Comparison of ENCODE assay signal across 1 cellular context in the genomic region with DNA sequence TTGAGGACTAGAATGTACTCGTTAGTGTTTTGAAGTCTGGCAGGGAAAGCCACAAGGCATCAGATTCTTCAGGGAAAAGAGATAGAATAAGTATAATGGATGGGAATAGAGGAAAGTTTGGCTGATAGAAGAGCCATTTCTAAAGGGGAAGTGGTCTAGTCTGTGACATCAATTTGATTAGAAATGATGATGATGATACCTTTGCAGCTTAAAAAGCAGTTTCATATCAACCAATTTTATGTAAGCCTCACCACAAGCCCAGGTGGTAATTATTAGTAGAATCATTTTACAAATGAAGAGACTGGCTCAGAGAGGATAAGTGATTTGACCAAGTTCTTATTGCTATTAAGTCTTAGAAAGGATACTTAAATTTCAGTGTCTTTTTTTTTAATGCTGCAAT.
A peak's percentile ranks its signal among the peaks of the same experiment; 100 is the strongest.
TF ChIP-seq lines count a peak whose summit lies in the region.

No MANE protein-coding gene starts in this region.

TF ChIP-seq in GM12878, 131 proteins besides CTCF, POLR2A, EP300 and RAD21 (continued from another document and continues in another):
- TF ChIP-seq, protein P1, sequence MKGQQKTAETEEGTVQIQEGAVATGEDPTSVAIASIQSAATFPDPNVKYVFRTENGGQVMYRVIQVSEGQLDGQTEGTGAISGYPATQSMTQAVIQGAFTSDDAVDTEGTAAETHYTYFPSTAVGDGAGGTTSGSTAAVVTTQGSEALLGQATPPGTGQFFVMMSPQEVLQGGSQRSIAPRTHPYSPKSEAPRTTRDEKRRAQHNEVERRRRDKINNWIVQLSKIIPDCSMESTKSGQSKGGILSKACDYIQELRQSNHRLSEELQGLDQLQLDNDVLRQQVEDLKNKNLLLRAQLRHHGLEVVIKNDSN (IDR thresholded peaks at IDR 0.05; ENCODE audit: borderline replicate concordance, extremely low read length, insufficient read depth, low read depth, low read length), result no peak
- TF ChIP-seq, protein P2, sequence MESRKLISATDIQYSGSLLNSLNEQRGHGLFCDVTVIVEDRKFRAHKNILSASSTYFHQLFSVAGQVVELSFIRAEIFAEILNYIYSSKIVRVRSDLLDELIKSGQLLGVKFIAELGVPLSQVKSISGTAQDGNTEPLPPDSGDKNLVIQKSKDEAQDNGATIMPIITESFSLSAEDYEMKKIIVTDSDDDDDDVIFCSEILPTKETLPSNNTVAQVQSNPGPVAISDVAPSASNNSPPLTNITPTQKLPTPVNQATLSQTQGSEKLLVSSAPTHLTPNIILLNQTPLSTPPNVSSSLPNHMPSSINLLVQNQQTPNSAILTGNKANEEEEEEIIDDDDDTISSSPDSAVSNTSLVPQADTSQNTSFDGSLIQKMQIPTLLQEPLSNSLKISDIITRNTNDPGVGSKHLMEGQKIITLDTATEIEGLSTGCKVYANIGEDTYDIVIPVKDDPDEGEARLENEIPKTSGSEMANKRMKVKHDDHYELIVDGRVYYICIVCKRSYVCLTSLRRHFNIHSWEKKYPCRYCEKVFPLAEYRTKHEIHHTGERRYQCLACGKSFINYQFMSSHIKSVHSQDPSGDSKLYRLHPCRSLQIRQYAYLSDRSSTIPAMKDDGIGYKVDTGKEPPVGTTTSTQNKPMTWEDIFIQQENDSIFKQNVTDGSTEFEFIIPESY (IDR thresholded peaks at IDR 0.05), result no peak
- TF ChIP-seq ZSCAN29 (IDR thresholded peaks at IDR 0.05), result no peak
- TF ChIP-seq PAX5 (IDR thresholded peaks at IDR 0.05; ENCODE audit: borderline replicate concordance, low read depth, low read length), result no peak
- TF ChIP-seq CHD4 (IDR thresholded peaks at IDR 0.05), result no peak
- no peak for TF ChIP-seq POLR2AphosphoS2 (IDR thresholded peaks at IDR 0.05; ENCODE audit: low read depth, low read length)
- TF ChIP-seq, protein P3, sequence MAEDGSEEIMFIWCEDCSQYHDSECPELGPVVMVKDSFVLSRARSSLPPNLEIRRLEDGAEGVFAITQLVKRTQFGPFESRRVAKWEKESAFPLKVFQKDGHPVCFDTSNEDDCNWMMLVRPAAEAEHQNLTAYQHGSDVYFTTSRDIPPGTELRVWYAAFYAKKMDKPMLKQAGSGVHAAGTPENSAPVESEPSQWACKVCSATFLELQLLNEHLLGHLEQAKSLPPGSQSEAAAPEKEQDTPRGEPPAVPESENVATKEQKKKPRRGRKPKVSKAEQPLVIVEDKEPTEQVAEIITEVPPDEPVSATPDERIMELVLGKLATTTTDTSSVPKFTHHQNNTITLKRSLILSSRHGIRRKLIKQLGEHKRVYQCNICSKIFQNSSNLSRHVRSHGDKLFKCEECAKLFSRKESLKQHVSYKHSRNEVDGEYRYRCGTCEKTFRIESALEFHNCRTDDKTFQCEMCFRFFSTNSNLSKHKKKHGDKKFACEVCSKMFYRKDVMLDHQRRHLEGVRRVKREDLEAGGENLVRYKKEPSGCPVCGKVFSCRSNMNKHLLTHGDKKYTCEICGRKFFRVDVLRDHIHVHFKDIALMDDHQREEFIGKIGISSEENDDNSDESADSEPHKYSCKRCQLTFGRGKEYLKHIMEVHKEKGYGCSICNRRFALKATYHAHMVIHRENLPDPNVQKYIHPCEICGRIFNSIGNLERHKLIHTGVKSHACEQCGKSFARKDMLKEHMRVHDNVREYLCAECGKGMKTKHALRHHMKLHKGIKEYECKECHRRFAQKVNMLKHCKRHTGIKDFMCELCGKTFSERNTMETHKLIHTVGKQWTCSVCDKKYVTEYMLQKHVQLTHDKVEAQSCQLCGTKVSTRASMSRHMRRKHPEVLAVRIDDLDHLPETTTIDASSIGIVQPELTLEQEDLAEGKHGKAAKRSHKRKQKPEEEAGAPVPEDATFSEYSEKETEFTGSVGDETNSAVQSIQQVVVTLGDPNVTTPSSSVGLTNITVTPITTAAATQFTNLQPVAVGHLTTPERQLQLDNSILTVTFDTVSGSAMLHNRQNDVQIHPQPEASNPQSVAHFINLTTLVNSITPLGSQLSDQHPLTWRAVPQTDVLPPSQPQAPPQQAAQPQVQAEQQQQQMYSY (CRISPR knock-in tag; IDR thresholded peaks at IDR 0.05), result no peak
- TF ChIP-seq, protein P4, sequence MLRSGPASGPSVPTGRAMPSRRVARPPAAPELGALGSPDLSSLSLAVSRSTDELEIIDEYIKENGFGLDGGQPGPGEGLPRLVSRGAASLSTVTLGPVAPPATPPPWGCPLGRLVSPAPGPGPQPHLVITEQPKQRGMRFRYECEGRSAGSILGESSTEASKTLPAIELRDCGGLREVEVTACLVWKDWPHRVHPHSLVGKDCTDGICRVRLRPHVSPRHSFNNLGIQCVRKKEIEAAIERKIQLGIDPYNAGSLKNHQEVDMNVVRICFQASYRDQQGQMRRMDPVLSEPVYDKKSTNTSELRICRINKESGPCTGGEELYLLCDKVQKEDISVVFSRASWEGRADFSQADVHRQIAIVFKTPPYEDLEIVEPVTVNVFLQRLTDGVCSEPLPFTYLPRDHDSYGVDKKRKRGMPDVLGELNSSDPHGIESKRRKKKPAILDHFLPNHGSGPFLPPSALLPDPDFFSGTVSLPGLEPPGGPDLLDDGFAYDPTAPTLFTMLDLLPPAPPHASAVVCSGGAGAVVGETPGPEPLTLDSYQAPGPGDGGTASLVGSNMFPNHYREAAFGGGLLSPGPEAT (IDR thresholded peaks at IDR 0.05; ENCODE audit: low read depth), result no peak
- TF ChIP-seq STAT3 (IDR thresholded peaks at IDR 0.05; ENCODE audit: low read depth, low read length), result no peak
- no peak for TF ChIP-seq LARP7 (IDR thresholded peaks at IDR 0.05)
- TF ChIP-seq IKZF1 (conservative IDR thresholded peaks at IDR 0.05), result peak; percentile 67
- TF ChIP-seq MXI1 (IDR thresholded peaks at IDR 0.05; ENCODE audit: low read depth, low read length), result no peak
- TF ChIP-seq, protein P5, sequence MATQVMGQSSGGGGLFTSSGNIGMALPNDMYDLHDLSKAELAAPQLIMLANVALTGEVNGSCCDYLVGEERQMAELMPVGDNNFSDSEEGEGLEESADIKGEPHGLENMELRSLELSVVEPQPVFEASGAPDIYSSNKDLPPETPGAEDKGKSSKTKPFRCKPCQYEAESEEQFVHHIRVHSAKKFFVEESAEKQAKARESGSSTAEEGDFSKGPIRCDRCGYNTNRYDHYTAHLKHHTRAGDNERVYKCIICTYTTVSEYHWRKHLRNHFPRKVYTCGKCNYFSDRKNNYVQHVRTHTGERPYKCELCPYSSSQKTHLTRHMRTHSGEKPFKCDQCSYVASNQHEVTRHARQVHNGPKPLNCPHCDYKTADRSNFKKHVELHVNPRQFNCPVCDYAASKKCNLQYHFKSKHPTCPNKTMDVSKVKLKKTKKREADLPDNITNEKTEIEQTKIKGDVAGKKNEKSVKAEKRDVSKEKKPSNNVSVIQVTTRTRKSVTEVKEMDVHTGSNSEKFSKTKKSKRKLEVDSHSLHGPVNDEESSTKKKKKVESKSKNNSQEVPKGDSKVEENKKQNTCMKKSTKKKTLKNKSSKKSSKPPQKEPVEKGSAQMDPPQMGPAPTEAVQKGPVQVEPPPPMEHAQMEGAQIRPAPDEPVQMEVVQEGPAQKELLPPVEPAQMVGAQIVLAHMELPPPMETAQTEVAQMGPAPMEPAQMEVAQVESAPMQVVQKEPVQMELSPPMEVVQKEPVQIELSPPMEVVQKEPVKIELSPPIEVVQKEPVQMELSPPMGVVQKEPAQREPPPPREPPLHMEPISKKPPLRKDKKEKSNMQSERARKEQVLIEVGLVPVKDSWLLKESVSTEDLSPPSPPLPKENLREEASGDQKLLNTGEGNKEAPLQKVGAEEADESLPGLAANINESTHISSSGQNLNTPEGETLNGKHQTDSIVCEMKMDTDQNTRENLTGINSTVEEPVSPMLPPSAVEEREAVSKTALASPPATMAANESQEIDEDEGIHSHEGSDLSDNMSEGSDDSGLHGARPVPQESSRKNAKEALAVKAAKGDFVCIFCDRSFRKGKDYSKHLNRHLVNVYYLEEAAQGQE (IDR thresholded peaks at IDR 0.05; ENCODE audit: low read depth, low read length), result no peak
- TF ChIP-seq SIN3A (IDR thresholded peaks at IDR 0.05; ENCODE audit: low read depth, low read length), result no peak
- no peak for TF ChIP-seq YBX1 (IDR thresholded peaks at IDR 0.05)
- 0 out of 2 replicates have a peak, but pooled peaks have one; percentile 26 for TF ChIP-seq NBN (IDR thresholded peaks at IDR 0.05)
- TF ChIP-seq TCF12 (IDR thresholded peaks at IDR 0.05; ENCODE audit: low read depth, low read length), result no peak
- no peak for TF ChIP-seq WRNIP1 (IDR thresholded peaks at IDR 0.05; ENCODE audit: borderline replicate concordance, low read depth, low read length)
- TF ChIP-seq TARDBP (IDR thresholded peaks at IDR 0.05; ENCODE audit: borderline replicate concordance), result no peak
- TF ChIP-seq, protein P6, sequence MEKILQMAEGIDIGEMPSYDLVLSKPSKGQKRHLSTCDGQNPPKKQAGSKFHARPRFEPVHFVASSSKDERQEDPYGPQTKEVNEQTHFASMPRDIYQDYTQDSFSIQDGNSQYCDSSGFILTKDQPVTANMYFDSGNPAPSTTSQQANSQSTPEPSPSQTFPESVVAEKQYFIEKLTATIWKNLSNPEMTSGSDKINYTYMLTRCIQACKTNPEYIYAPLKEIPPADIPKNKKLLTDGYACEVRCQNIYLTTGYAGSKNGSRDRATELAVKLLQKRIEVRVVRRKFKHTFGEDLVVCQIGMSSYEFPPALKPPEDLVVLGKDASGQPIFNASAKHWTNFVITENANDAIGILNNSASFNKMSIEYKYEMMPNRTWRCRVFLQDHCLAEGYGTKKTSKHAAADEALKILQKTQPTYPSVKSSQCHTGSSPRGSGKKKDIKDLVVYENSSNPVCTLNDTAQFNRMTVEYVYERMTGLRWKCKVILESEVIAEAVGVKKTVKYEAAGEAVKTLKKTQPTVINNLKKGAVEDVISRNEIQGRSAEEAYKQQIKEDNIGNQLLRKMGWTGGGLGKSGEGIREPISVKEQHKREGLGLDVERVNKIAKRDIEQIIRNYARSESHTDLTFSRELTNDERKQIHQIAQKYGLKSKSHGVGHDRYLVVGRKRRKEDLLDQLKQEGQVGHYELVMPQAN (conservative IDR thresholded peaks at IDR 0.05), result no peak
- TF ChIP-seq, protein P7, sequence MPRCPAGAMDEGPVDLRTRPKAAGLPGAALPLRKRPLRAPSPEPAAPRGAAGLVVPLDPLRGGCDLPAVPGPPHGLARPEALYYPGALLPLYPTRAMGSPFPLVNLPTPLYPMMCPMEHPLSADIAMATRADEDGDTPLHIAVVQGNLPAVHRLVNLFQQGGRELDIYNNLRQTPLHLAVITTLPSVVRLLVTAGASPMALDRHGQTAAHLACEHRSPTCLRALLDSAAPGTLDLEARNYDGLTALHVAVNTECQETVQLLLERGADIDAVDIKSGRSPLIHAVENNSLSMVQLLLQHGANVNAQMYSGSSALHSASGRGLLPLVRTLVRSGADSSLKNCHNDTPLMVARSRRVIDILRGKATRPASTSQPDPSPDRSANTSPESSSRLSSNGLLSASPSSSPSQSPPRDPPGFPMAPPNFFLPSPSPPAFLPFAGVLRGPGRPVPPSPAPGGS (IDR thresholded peaks at IDR 0.05; ENCODE audit: borderline replicate concordance, insufficient read depth, low read depth, low read length, poor library complexity, severe bottlenecking), result no peak
- TF ChIP-seq NFXL1 (IDR thresholded peaks at IDR 0.05; ENCODE audit: borderline replicate concordance), result no peak
- no peak for TF ChIP-seq SRF (IDR thresholded peaks at IDR 0.05; ENCODE audit: low read depth in 2 of 2, low read length in 2 of 2)
- no peak for TF ChIP-seq FOS (IDR thresholded peaks at IDR 0.05; ENCODE audit: borderline replicate concordance, extremely low read depth, insufficient read length)
- TF ChIP-seq KDM1A (IDR thresholded peaks at IDR 0.05; ENCODE audit: borderline replicate concordance), result no peak
- TF ChIP-seq BACH1 (IDR thresholded peaks at IDR 0.05; ENCODE audit: borderline replicate concordance), result no peak
- TF ChIP-seq, protein P8, sequence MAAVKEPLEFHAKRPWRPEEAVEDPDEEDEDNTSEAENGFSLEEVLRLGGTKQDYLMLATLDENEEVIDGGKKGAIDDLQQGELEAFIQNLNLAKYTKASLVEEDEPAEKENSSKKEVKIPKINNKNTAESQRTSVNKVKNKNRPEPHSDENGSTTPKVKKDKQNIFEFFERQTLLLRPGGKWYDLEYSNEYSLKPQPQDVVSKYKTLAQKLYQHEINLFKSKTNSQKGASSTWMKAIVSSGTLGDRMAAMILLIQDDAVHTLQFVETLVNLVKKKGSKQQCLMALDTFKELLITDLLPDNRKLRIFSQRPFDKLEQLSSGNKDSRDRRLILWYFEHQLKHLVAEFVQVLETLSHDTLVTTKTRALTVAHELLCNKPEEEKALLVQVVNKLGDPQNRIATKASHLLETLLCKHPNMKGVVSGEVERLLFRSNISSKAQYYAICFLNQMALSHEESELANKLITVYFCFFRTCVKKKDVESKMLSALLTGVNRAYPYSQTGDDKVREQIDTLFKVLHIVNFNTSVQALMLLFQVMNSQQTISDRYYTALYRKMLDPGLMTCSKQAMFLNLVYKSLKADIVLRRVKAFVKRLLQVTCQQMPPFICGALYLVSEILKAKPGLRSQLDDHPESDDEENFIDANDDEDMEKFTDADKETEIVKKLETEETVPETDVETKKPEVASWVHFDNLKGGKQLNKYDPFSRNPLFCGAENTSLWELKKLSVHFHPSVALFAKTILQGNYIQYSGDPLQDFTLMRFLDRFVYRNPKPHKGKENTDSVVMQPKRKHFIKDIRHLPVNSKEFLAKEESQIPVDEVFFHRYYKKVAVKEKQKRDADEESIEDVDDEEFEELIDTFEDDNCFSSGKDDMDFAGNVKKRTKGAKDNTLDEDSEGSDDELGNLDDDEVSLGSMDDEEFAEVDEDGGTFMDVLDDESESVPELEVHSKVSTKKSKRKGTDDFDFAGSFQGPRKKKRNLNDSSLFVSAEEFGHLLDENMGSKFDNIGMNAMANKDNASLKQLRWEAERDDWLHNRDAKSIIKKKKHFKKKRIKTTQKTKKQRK (IDR thresholded peaks at IDR 0.05; ENCODE audit: low read depth, low read length), result no peak
- TF ChIP-seq POLR2AphosphoS5 (IDR thresholded peaks at IDR 0.05; ENCODE audit: low read length), result no peak
- no peak for TF ChIP-seq ZZZ3 (IDR thresholded peaks at IDR 0.05; ENCODE audit: control insufficient read depth, insufficient read length, low read depth)
- TF ChIP-seq TCF3 (IDR thresholded peaks at IDR 0.05; ENCODE audit: borderline replicate concordance, insufficient read depth, low read depth, low read length), result no peak
- TF ChIP-seq IRF4 (IDR thresholded peaks at IDR 0.05; ENCODE audit: low read depth, low read length), result no peak
- no peak for TF ChIP-seq BRCA1 (IDR thresholded peaks at IDR 0.05; ENCODE audit: low read depth, low read length)
- no peak for TF ChIP-seq CHD1 (IDR thresholded peaks at IDR 0.05; ENCODE audit: low read depth, low read length)
- no peak for TF ChIP-seq ZNF274 (IDR thresholded peaks at IDR 0.05; ENCODE audit: insufficient read depth, insufficient read length)
- no peak for TF ChIP-seq TBL1XR1 (IDR thresholded peaks at IDR 0.05; ENCODE audit: low read depth, low read length)
- TF ChIP-seq CBX3 (IDR thresholded peaks at IDR 0.05; ENCODE audit: borderline replicate concordance, low read depth), result no peak
